In the genomic region with DNA sequence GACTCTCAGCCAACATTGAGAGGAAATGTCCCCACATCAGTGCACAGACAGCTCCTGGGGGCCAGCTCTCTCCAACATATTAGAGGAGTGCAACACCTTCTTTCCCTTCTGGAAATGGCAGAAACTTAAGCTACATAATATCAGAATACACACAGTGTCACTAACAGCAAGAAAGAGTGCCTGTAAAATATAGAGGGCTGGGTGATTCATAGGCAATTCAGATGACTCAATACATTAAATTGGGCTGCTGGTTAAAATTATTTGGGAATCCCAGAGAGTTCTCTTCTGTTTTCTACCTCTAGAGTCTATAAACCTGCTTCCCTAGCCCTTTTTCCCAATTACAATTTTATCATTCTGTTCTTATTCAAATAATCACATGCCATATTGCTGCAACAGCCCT, we compare ENCODE assay signal across 28 cellular contexts.
"Had no signal": no experiment of that assay in that cellular context is flagged by ENCODE, and none has a peak within 500 bp of the region (broad histone marks: within the 10 kb centered on the region; RNA-seq: fewer than 3 reads in every experiment).

No MANE protein-coding gene starts in this region.

- H3K27me3 ChIP-seq: dorsolateral prefrontal cortex, foreskin keratinocyte, heart right ventricle, left lung, right atrium auricular region, suprapubic skin, transverse colon, upper lobe of right lung, uterus had no signal

- H3K4me1 ChIP-seq: foreskin keratinocyte, heart right ventricle, left lung, prostate gland, right atrium auricular region, suprapubic skin, upper lobe of right lung, uterus had no signal

- H3K27ac Mint-ChIP-seq: naive thymus-derived CD4-positive, alpha-beta T cell; nephron progenitor cell; stimulated activated naive CD8-positive, alpha-beta T cell treated with anti-CD3 and anti-CD28 coated beads, Interleukin-15, amount 100 ng/mL, for 72 hours had no signal

- H3K4me1 Mint-ChIP-seq: naive thymus-derived CD4-positive, alpha-beta T cell; nephron progenitor cell; stimulated activated naive CD8-positive, alpha-beta T cell treated with anti-CD3 and anti-CD28 coated beads, Interleukin-15, amount 100 ng/mL, for 72 hours had no signal

- H3K27me3 Mint-ChIP-seq: stimulated activated naive CD8-positive, alpha-beta T cell treated with anti-CD3 and anti-CD28 coated beads, Interleukin-15, amount 100 ng/mL, for 72 hours had no signal

- H3K4me3 Mint-ChIP-seq: naive thymus-derived CD4-positive, alpha-beta T cell; nephron progenitor cell; stimulated activated naive CD8-positive, alpha-beta T cell treated with anti-CD3 and anti-CD28 coated beads, Interleukin-15, amount 100 ng/mL, for 72 hours had no signal

- ATAC-seq: foreskin keratinocyte; heart right ventricle; left cardiac atrium; left lung; naive thymus-derived CD4-positive, alpha-beta T cell; sciatic nerve; stimulated activated naive CD8-positive, alpha-beta T cell treated with anti-CD3 and anti-CD28 coated beads, Interleukin-15, amount 100 ng/mL, for 72 hours; upper lobe of right lung had no signal

- H3K4me2 ChIP-seq: smooth muscle cell had no signal

- H3K27ac ChIP-seq: dorsolateral prefrontal cortex, foreskin keratinocyte, heart right ventricle, left lung, prostate gland, right atrium auricular region, suprapubic skin, transverse colon, upper lobe of right lung, uterus had no signal

- H3K36me3 ChIP-seq: heart right ventricle, left lung, prostate gland, right atrium auricular region, suprapubic skin, transverse colon, upper lobe of right lung, uterus had no signal

- H3K9me3 ChIP-seq: prostate gland, right atrium auricular region, suprapubic skin, transverse colon, upper lobe of right lung, uterus had no signal

- H3K4me3 ChIP-seq: dorsolateral prefrontal cortex, heart right ventricle, left lung, prostate gland, right atrium auricular region, smooth muscle cell, suprapubic skin, transverse colon, upper lobe of right lung, uterus had no signal

- DNase-seq: dorsolateral prefrontal cortex; effector CD4-positive, alpha-beta T cell; foreskin keratinocyte; glutamatergic neuron; heart right ventricle; hippocampal formation; left cardiac atrium; left lung; mesendoderm; midbrain; naive thymus-derived CD4-positive, alpha-beta T cell; nephron progenitor cell; nucleus accumbens; stimulated activated CD4-positive, alpha-beta T cell treated with anti-CD3 and anti-CD28 coated beads, Interleukin-12 subunit alpha, Interleukin-12 subunit beta, amount 100 ng/mL, for 4 hours; stimulated activated CD4-positive, alpha-beta T cell treated with anti-CD3 and anti-CD28 coated beads, Interleukin-1b, Interleukin-23, amount 100 ng/mL, for 48 hours; stimulated activated CD4-positive, alpha-beta T cell treated with anti-CD3 and anti-CD28 coated beads, Interleukin-4, amount 100 ng/mL, for 1 hour; stimulated activated CD8-positive, alpha-beta memory T cell treated with anti-CD3 and anti-CD28 coated beads, Interleukin-4, amount 100 ng/mL, for 48 hours; stimulated activated naive CD4-positive, alpha-beta T cell; stimulated activated naive CD8-positive, alpha-beta T cell treated with anti-CD3 and anti-CD28 coated beads, Interleukin-15, amount 100 ng/mL, for 72 hours; transverse colon; upper lobe of right lung; uterus had no signal

- FAIRE-seq: islet of Langerhans had no signal
